In the genomic region with DNA sequence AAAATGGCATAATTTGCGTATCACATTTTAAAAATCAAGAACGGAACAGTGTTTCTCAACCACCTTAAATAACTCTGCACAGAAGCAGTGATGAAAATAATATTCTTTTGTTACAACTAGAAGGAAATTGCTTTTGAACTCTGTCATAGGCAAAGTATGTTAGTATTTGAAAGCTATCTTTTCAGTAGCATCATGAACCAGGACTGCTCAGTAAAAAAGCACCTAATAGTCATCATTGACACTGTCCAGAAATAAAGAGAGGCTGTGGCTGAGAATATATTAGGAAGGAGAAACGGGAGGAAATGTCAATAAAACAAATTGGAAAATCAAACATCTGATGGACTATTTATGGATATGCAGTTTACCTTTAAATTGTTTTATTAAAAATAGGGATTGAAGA, we compare ENCODE assay signal across 32 cellular contexts.
"Had no signal": no experiment of that assay in that cellular context is flagged by ENCODE, and none has a peak within 500 bp of the region (broad histone marks: within the 10 kb centered on the region; RNA-seq: fewer than 3 reads in every experiment).

No MANE protein-coding gene starts in this region.

- H3K27me3 Mint-ChIP-seq: brain; stimulated activated memory B cell treated with anti-CD40 and anti-IgM and Interleukin-4, amounts not matched to agents 10 μg/mL and 1 μg/mL and 100 μg/mL, for 72 hours; type B pancreatic cell had no signal

- H3K9me3 ChIP-seq: psoas muscle, sigmoid colon, uterus had no signal

- ATAC-seq: activated CD4-positive, CD25-positive, alpha-beta regulatory T cell treated with anti-CD3 and anti-CD28 coated beads, Interleukin-2, amount 50 U/mL, for 24 hours; effector memory CD8-positive, alpha-beta T cell; naive thymus-derived CD4-positive, alpha-beta T cell; psoas muscle; stimulated activated memory B cell treated with anti-CD40 and anti-IgM and Interleukin-4, amounts not matched to agents 10 μg/mL and 1 μg/mL and 100 μg/mL, for 72 hours; stimulated activated naive CD8-positive, alpha-beta T cell treated with anti-CD3 and anti-CD28 coated beads, Interleukin-15, amount 100 ng/mL, for 72 hours had no signal

- H3K4me2 ChIP-seq: smooth muscle cell had no signal

- H3K4me1 Mint-ChIP-seq: activated naive CD4-positive, alpha-beta T cell treated with anti-CD3 and anti-CD28 coated beads, Interleukin-2, amount 50 U/mL, for 24 hours; memory B cell; naive thymus-derived CD4-positive, alpha-beta T cell; neural crest cell; stimulated activated memory B cell treated with anti-CD40 and anti-IgM and Interleukin-4, amounts not matched to agents 10 μg/mL and 1 μg/mL and 100 μg/mL, for 72 hours; stimulated activated naive CD8-positive, alpha-beta T cell treated with anti-CD3 and anti-CD28 coated beads, Interleukin-15, amount 100 ng/mL, for 72 hours had no signal

- H3K27ac Mint-ChIP-seq: activated naive CD4-positive, alpha-beta T cell treated with anti-CD3 and anti-CD28 coated beads, Interleukin-2, amount 50 U/mL, for 24 hours; activated T-cell treated with anti-CD3 and anti-CD28 coated beads, Interleukin-2, amount 50 U/mL, for 24 hours; brain; effector memory CD8-positive, alpha-beta T cell; memory B cell; naive thymus-derived CD4-positive, alpha-beta T cell; stimulated activated memory B cell treated with anti-CD40 and anti-IgM and Interleukin-4, amounts not matched to agents 10 μg/mL and 1 μg/mL and 100 μg/mL, for 72 hours; stimulated activated naive CD8-positive, alpha-beta T cell treated with anti-CD3 and anti-CD28 coated beads, Interleukin-15, amount 100 ng/mL, for 72 hours; type B pancreatic cell had no signal

- H3K79me2 ChIP-seq: parathyroid adenoma had no signal

- H3K36me3 Mint-ChIP-seq: activated naive CD4-positive, alpha-beta T cell treated with anti-CD3 and anti-CD28 coated beads, Interleukin-2, amount 50 U/mL, for 24 hours; brain; memory B cell; naive thymus-derived CD4-positive, alpha-beta T cell; stimulated activated memory B cell treated with anti-CD40 and anti-IgM and Interleukin-4, amounts not matched to agents 10 μg/mL and 1 μg/mL and 100 μg/mL, for 72 hours; type B pancreatic cell had no signal

- H2AFZ ChIP-seq: parathyroid adenoma had no signal

- H3K27ac ChIP-seq: parathyroid adenoma, psoas muscle, uterus, VCaP had no signal

- H3K4me3 ChIP-seq: psoas muscle, sigmoid colon, smooth muscle cell, uterus had no signal

- H3K4me1 ChIP-seq: parathyroid adenoma, psoas muscle, uterus had no signal

- H3K36me3 ChIP-seq: sigmoid colon, uterus had no signal

- H3K4me3 Mint-ChIP-seq: activated naive CD4-positive, alpha-beta T cell treated with anti-CD3 and anti-CD28 coated beads, Interleukin-2, amount 50 U/mL, for 24 hours; activated T-cell treated with anti-CD3 and anti-CD28 coated beads, Interleukin-2, amount 50 U/mL, for 24 hours; brain; effector memory CD8-positive, alpha-beta T cell; memory B cell; naive thymus-derived CD4-positive, alpha-beta T cell; neural crest cell; stimulated activated memory B cell treated with anti-CD40 and anti-IgM and Interleukin-4, amounts not matched to agents 10 μg/mL and 1 μg/mL and 100 μg/mL, for 72 hours; stimulated activated naive CD8-positive, alpha-beta T cell treated with anti-CD3 and anti-CD28 coated beads, Interleukin-15, amount 100 ng/mL, for 72 hours; type B pancreatic cell had no signal

- H3K27me3 ChIP-seq: sigmoid colon, uterus had no signal

- H3K9ac ChIP-seq: parathyroid adenoma had no signal

- H3K9me3 Mint-ChIP-seq: activated naive CD4-positive, alpha-beta T cell treated with anti-CD3 and anti-CD28 coated beads, Interleukin-2, amount 50 U/mL, for 24 hours; activated T-cell treated with anti-CD3 and anti-CD28 coated beads, Interleukin-2, amount 50 U/mL, for 24 hours; brain; effector memory CD8-positive, alpha-beta T cell; memory B cell; neural crest cell; stimulated activated memory B cell treated with anti-CD40 and anti-IgM and Interleukin-4, amounts not matched to agents 10 μg/mL and 1 μg/mL and 100 μg/mL, for 72 hours; stimulated activated naive CD8-positive, alpha-beta T cell treated with anti-CD3 and anti-CD28 coated beads, Interleukin-15, amount 100 ng/mL, for 72 hours; type B pancreatic cell had no signal

- DNase-seq: activated CD4-positive, alpha-beta T cell treated with anti-CD3 and anti-CD28 coated beads for 48 hours; activated CD4-positive, alpha-beta T cell treated with anti-CD3 and anti-CD28 coated beads, Interleukin-2, amount 50 U/mL, for 48 hours; activated CD8-positive, alpha-beta memory T cell treated with anti-CD3 and anti-CD28 coated beads, Interleukin-2, amount 50 U/mL, for 48 hours; activated gamma-delta T cell treated with Interleukin-2 at 50 U/mL for 16 hours; activated T-cell treated with anti-CD3 and anti-CD28 coated beads, Interleukin-2, amount 50 U/mL, for 24 hours; aorta; cortex of kidney; effector memory CD8-positive, alpha-beta T cell; head of caudate nucleus; hippocampal formation; kidney; midbrain; naive thymus-derived CD4-positive, alpha-beta T cell; occipital lobe; psoas muscle; sigmoid colon; stimulated activated CD4-positive, alpha-beta T cell treated with anti-CD3 and anti-CD28 coated beads, Interleukin-1b, Interleukin-23, amount 100 ng/mL, for 48 hours; stimulated activated CD4-positive, alpha-beta T cell treated with anti-CD3 and anti-CD28 coated beads, Interleukin-4, amount 100 ng/mL, for 4 hours; stimulated activated CD8-positive, alpha-beta memory T cell treated with anti-CD3 and anti-CD28 coated beads, Interleukin-4, amount 100 ng/mL, for 48 hours; stimulated activated naive CD8-positive, alpha-beta T cell treated with anti-CD3 and anti-CD28 coated beads, Interleukin-15, amount 100 ng/mL, for 72 hours; substantia nigra; uterus had no signal
